8 cellular contexts compared by ENCODE assay signal in the genomic region with DNA sequence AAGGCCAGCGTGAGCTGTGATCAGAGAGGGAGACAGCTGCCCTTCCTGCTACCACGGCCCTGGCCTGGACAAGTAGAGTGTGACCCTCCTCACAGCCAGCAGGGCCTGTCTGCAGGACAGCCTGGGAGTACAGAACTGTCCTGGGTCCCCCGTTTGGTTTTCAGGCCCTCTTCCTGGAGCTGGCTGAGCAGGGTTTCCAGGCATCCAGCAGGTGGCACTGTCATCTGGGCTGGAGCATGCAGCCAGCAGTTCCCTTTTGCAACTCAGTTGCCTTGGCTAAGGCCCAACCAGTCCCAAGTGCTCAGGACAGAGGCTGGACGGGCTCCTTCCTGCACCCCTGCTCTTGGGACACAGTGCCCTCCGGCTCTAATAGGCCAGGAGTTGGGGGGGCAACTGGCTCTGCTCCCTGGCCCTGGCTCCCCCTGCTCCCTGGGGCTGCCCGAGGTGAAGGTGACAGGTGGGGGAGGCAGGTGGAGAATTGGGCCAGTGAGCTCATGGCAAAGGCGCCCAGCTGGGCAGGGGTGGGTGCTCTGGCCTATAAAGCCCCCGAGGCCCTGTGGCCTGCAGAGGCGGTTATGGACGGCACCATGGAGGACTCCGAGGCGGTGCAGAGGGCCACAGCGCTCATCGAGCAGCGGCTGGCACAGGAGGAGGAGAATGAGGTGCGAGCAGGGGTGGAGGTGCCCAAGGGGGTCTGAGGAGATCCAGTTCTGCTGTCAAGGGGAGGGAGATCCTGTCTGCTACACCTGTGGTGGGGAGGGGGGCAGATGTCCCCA. TPM values are rescaled to one million over a fixed set of nuclear protein-coding genes. Genes with fewer than 3 reads are reported as not detected.
A peak's percentile ranks its signal among the peaks of the same experiment; 100 is the strongest.
DNase-seq lines count a peak whose midpoint lies in the region; ATAC-seq and TF ChIP-seq lines count a peak whose summit lies in the region.

A gene with protein sequence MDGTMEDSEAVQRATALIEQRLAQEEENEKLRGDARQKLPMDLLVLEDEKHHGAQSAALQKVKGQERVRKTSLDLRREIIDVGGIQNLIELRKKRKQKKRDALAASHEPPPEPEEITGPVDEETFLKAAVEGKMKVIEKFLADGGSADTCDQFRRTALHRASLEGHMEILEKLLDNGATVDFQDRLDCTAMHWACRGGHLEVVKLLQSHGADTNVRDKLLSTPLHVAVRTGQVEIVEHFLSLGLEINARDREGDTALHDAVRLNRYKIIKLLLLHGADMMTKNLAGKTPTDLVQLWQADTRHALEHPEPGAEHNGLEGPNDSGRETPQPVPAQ (plus strand): TSS at position 566 of the 776 bp plus-strand sequence. CDS start 10 bp downstream, at position 576.

- H3K4me3 ChIP-seq in GM12864 (ENCODE audit: low read depth, low read length) (no peak within 1 kb of the TSS), adipocyte (ENCODE audit: low read length) (no peak within 1 kb of the TSS)

- intact Hi-C loops in cardiac septum (cut with DNase I): no loop called here

- DNase-seq in GM12864 (ENCODE audit: low read depth) (peak; percentile 31), HuH-7 (ENCODE audit: low spot score) (peak; percentile 89), adipocyte (ENCODE audit: low read depth) (peak; percentile 86), cardiac septum (ENCODE audit: low spot score) (peak; percentile 88), pulmonary artery endothelial cell (ENCODE audit: low read depth, low spot score) (peak; percentile 46)

- H3K4me1 ChIP-seq in adipocyte (ENCODE audit: control insufficient read depth, insufficient read depth, low read length): peaks cover 17% of the 10 kb centered on the region

- no peaks in the 10 kb centered on the region for H3K27me3 ChIP-seq in adipocyte (replicated peaks; ENCODE audit: control insufficient read depth, insufficient read depth, low read length)

- H3K36me3 ChIP-seq in adipocyte (ENCODE audit: control insufficient read depth, insufficient read depth, low read length, severe bottlenecking): peaks cover 36% of the 10 kb centered on the region

- TF ChIP-seq CTCF in 22Rv1 (IDR thresholded peaks at IDR 0.05): peak; percentile 95
- TF ChIP-seq CTCF in GM12864 (IDR thresholded peaks at IDR 0.05; ENCODE audit: low read depth, low read length, missing control alignments): peak; percentile 95

- H3K27ac ChIP-seq in 22Rv1: no peak within 1 kb of the TSS

- H3K9ac ChIP-seq in adipocyte (ENCODE audit: low read length): no peak within 1 kb of the TSS

- peak; percentile 79 for ATAC-seq in SK-N-SH treated with all-trans-retinoic acid at 6 μM for 48 hours
- ATAC-seq in HG03469 (IDR thresholded peaks at IDR 0.05; ENCODE audit: unreplicated experiment): no peak

- no peaks in the 10 kb centered on the region for H3K9me3 ChIP-seq in adipocyte (ENCODE audit: control insufficient read depth, low read length)

TF ChIP-seq in SK-N-SH treated with all-trans-retinoic acid at 6 μM for 48 hours, 23 proteins besides CTCF, POLR2A, EP300 and RAD21:
- no peak for TF ChIP-seq BACH2 (CRISPR knock-in tag; IDR thresholded peaks at IDR 0.05; ENCODE audit: borderline replicate concordance)
- no peak for TF ChIP-seq OSR1 (CRISPR knock-in tag; IDR thresholded peaks at IDR 0.05)
- TF ChIP-seq, protein P1, sequence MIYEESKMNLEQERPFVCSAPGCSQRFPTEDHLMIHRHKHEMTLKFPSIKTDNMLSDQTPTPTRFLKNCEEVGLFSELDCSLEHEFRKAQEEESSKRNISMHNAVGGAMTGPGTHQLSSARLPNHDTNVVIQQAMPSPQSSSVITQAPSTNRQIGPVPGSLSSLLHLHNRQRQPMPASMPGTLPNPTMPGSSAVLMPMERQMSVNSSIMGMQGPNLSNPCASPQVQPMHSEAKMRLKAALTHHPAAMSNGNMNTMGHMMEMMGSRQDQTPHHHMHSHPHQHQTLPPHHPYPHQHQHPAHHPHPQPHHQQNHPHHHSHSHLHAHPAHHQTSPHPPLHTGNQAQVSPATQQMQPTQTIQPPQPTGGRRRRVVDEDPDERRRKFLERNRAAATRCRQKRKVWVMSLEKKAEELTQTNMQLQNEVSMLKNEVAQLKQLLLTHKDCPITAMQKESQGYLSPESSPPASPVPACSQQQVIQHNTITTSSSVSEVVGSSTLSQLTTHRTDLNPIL (CRISPR knock-in tag; IDR thresholded peaks at IDR 0.05; ENCODE audit: low read depth): no peak
- TF ChIP-seq ISL1 (CRISPR knock-in tag; IDR thresholded peaks at IDR 0.05): no peak
- no peak for TF ChIP-seq ZNF565 (CRISPR knock-in tag; conservative IDR thresholded peaks at IDR 0.05; ENCODE audit: low read depth)
- TF ChIP-seq, protein P2, sequence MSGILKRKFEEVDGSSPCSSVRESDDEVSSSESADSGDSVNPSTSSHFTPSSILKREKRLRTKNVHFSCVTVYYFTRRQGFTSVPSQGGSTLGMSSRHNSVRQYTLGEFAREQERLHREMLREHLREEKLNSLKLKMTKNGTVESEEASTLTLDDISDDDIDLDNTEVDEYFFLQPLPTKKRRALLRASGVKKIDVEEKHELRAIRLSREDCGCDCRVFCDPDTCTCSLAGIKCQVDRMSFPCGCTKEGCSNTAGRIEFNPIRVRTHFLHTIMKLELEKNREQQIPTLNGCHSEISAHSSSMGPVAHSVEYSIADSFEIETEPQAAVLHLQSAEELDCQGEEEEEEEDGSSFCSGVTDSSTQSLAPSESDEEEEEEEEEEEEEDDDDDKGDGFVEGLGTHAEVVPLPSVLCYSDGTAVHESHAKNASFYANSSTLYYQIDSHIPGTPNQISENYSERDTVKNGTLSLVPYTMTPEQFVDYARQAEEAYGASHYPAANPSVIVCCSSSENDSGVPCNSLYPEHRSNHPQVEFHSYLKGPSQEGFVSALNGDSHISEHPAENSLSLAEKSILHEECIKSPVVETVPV (CRISPR knock-in tag; IDR thresholded peaks at IDR 0.05): no peak

RNA-seq across cellular contexts. Expression of the gene that starts here (rescaled TPM):
- total RNA-seq in cardiac septum (138 TPM), pulmonary artery endothelial cell (0.78 and 1.8 TPM in 2 replicates)

Comparison
In these comparisons a context has a peak if more than half of its experiments do, and no peak if none do; other contexts are left out.
1. RNA of the gene that starts here (total RNA-seq): 138 TPM in cardiac septum (single experiment); 0.78 to 1.8 TPM in pulmonary artery endothelial cell; every median in the first group is over 10 times any median in the second.
2. DNase-seq: peak in every context shown above with its lines; median percentile 89 in HuH-7; 88 in cardiac septum; 86 in adipocyte; 46 in pulmonary artery endothelial cell; 31 in GM12864.